In the genomic region with DNA sequence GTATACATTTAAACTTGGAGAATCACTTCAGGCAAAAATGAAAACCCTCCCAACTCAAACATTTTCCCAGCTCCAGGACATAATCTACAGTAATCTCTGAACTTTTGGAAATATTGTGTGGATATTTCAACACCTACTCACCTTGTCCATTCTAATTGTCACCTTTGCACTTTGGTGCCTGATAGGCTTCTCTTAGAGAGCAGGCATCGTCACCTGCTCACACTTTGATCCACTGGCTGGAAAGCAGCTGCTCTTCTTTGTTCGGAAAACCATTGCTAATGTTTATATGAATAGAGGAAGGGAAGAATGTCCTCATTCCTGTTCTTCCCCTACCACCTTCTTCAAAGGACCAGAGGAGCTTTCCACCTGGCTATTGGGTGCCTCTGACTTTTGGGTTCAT, we compare ENCODE assay signal across 15 cellular contexts.
"Had no signal": no experiment of that assay in that cellular context is flagged by ENCODE, and none has a peak within 500 bp of the region (broad histone marks: within the 10 kb centered on the region; RNA-seq: fewer than 3 reads in every experiment).

No MANE protein-coding gene starts in this region.

- H3K27me3 ChIP-seq: cardiac muscle cell, thyroid gland had no signal

- ATAC-seq: esophagus mucosa; left colon; stimulated activated memory B cell treated with anti-CD40 and anti-IgM and Interleukin-4, amounts not matched to agents 10 μg/mL and 1 μg/mL and 100 μg/mL, for 72 hours had no signal

- H3K27ac Mint-ChIP-seq: activated CD4-positive, alpha-beta memory T cell treated with anti-CD3 and anti-CD28 coated beads, Interleukin-2, amount 10 ng/mL, durations not matched to agents 7 days and 5 days; activated CD4-positive, alpha-beta T cell treated with anti-CD3 and anti-CD28 coated beads for 36 hours; activated naive CD4-positive, alpha-beta T cell treated with anti-CD3 and anti-CD28 coated beads, Interleukin-2, amount 50 U/mL, for 24 hours; stimulated activated memory B cell treated with anti-CD40 and anti-IgM and Interleukin-4, amounts not matched to agents 10 μg/mL and 1 μg/mL and 100 μg/mL, for 72 hours had no signal

- H3K4me3 Mint-ChIP-seq: activated CD4-positive, alpha-beta memory T cell treated with anti-CD3 and anti-CD28 coated beads, Interleukin-2, amount 10 ng/mL, durations not matched to agents 7 days and 5 days; activated CD4-positive, alpha-beta T cell treated with anti-CD3 and anti-CD28 coated beads for 36 hours; activated naive CD4-positive, alpha-beta T cell treated with anti-CD3 and anti-CD28 coated beads, Interleukin-2, amount 50 U/mL, for 24 hours; stimulated activated memory B cell treated with anti-CD40 and anti-IgM and Interleukin-4, amounts not matched to agents 10 μg/mL and 1 μg/mL and 100 μg/mL, for 72 hours had no signal

- H3K4me1 ChIP-seq: parathyroid adenoma had no signal

- H3K9me3 ChIP-seq: thyroid gland had no signal

- H3K36me3 ChIP-seq: cardiac muscle cell, thyroid gland had no signal

- DNase-seq: activated CD4-positive, alpha-beta memory T cell treated with anti-CD3 and anti-CD28 coated beads, Interleukin-2, amount 10 ng/mL, durations not matched to agents 7 days and 5 days; activated CD4-positive, alpha-beta T cell treated with anti-CD3 and anti-CD28 coated beads for 36 hours; activated effector memory CD4-positive, alpha-beta T cell treated with anti-CD3 and anti-CD28 coated beads, Interleukin-2, amount 50 U/mL, for 16 hours; activated T-cell treated with anti-CD3 and anti-CD28 coated beads, Interleukin-2, amount 50 U/mL, for 4 hours; left colon; thyroid gland had no signal

- H3K9me3 Mint-ChIP-seq: activated naive CD4-positive, alpha-beta T cell treated with anti-CD3 and anti-CD28 coated beads, Interleukin-2, amount 50 U/mL, for 24 hours; activated T-cell treated with anti-CD3 and anti-CD28 coated beads, Interleukin-2, amount 50 U/mL, for 4 hours; stimulated activated memory B cell treated with anti-CD40 and anti-IgM and Interleukin-4, amounts not matched to agents 10 μg/mL and 1 μg/mL and 100 μg/mL, for 72 hours had no signal

- FAIRE-seq: colon, endometrium, islet of Langerhans had no signal

- H3K27me3 Mint-ChIP-seq: activated CD4-positive, alpha-beta T cell treated with anti-CD3 and anti-CD28 coated beads for 36 hours; activated naive CD4-positive, alpha-beta T cell treated with anti-CD3 and anti-CD28 coated beads, Interleukin-2, amount 50 U/mL, for 24 hours; stimulated activated memory B cell treated with anti-CD40 and anti-IgM and Interleukin-4, amounts not matched to agents 10 μg/mL and 1 μg/mL and 100 μg/mL, for 72 hours had no signal

- H3K27ac ChIP-seq: cardiac muscle cell, parathyroid adenoma, thyroid gland had no signal

- H3K4me3 ChIP-seq: cardiac muscle cell, lung, thyroid gland had no signal

- H3K36me3 Mint-ChIP-seq: activated naive CD4-positive, alpha-beta T cell treated with anti-CD3 and anti-CD28 coated beads, Interleukin-2, amount 50 U/mL, for 24 hours; stimulated activated memory B cell treated with anti-CD40 and anti-IgM and Interleukin-4, amounts not matched to agents 10 μg/mL and 1 μg/mL and 100 μg/mL, for 72 hours had no signal
